ENCODE assay signal across 25 cellular contexts in genomic region chr5:54821445-54822330, GRCh38.
DNase-seq lines count a peak whose midpoint lies in the region; ATAC-seq, FAIRE-seq and TF ChIP-seq lines count a peak whose summit lies in the region.
"Had no signal": no experiment of that assay in that cellular context is flagged by ENCODE, and none has a peak within 500 bp of the region (broad histone marks: within the 10 kb centered on the region; RNA-seq: fewer than 3 reads in every experiment).

No MANE protein-coding gene starts in this region.

- peak overlapping the region; percentile 98 for H3K27ac ChIP-seq in IMR-90 (ENCODE audit: insufficient read depth, low read length)
- no peak overlapping the region for H3K27ac ChIP-seq in H1 (ENCODE audit: low read depth, low read length)
- H3K27ac ChIP-seq in lower lobe of right lung: no peak overlapping the region
- H3K27ac ChIP-seq: A549, heart right ventricle, thyroid gland had no signal

- no peaks in the 10 kb centered on the region for H3K9me3 Mint-ChIP-seq in mesothelial cell of epicardium
- H3K9me3 Mint-ChIP-seq: CD8-positive, alpha-beta T cell; stimulated activated naive CD8-positive, alpha-beta T cell treated with anti-CD3 and anti-CD28 coated beads, Interleukin-15, Interleukin-2, amounts not matched to agents 100 ng/mL and 50 ng/mL, for 24 hours had no signal

- H3K4me3 Mint-ChIP-seq in mesothelial cell of epicardium: no peak overlapping the region
- H3K4me3 Mint-ChIP-seq: activated CD8-positive, alpha-beta T cell treated with anti-CD3 and anti-CD28 coated beads, Interleukin-2, amount 10 ng/mL, durations not matched to agents 7 days and 5 days; CD8-positive, alpha-beta T cell; naive thymus-derived CD4-positive, alpha-beta T cell; stimulated activated naive CD8-positive, alpha-beta T cell treated with anti-CD3 and anti-CD28 coated beads, Interleukin-15, Interleukin-2, amounts not matched to agents 100 ng/mL and 50 ng/mL, for 24 hours had no signal

- TF ChIP-seq RAD21 in IMR-90 (IDR thresholded peaks at IDR 0.05; ENCODE audit: low read length): no peak
- TF ChIP-seq RAD21 in H1 (IDR thresholded peaks at IDR 0.05 in 1 of 2, conservative IDR thresholded peaks at IDR 0.05 in 1 of 2; ENCODE audit: low read depth in 2 of 2, low read length in 2 of 2): no peak

- H3K79me2 ChIP-seq in H1 (ENCODE audit: control insufficient read depth in 1 of 2, insufficient read depth in 2 of 2, low read length in 2 of 2): no peaks in the 10 kb centered on the region

- H2BK20ac ChIP-seq in IMR-90 (ENCODE audit: low read depth, low read length) (peak overlapping the region; percentile 99), H1 (ENCODE audit: low read length) (no peak overlapping the region)

- no peak for FAIRE-seq in H1 (lab: Jason Lieb, UNC)
- FAIRE-seq: A549, astrocyte, H54 had no signal

- H3K36me3 Mint-ChIP-seq in mesothelial cell of epicardium: no peaks in the 10 kb centered on the region
- H3K36me3 Mint-ChIP-seq: activated naive CD4-positive, alpha-beta T cell treated with anti-CD3 and anti-CD28 coated beads, Interleukin-2, amount 50 U/mL, for 72 hours; CD8-positive, alpha-beta T cell had no signal

- H2BK5ac ChIP-seq in IMR-90 (ENCODE audit: low read depth, low read length, poor library complexity, severe bottlenecking): peak overlapping the region; percentile 88
- no peak overlapping the region for H2BK5ac ChIP-seq in H1 (ENCODE audit: low read depth, low read length)

- H3K27ac Mint-ChIP-seq in mesothelial cell of epicardium: peak overlapping the region; percentile 4
- H3K27ac Mint-ChIP-seq: activated CD8-positive, alpha-beta T cell treated with anti-CD3 and anti-CD28 coated beads, Interleukin-2, amount 10 ng/mL, durations not matched to agents 7 days and 5 days; activated naive CD4-positive, alpha-beta T cell treated with anti-CD3 and anti-CD28 coated beads, Interleukin-2, amount 50 U/mL, for 72 hours; CD8-positive, alpha-beta T cell; naive thymus-derived CD4-positive, alpha-beta T cell; stimulated activated naive CD8-positive, alpha-beta T cell treated with anti-CD3 and anti-CD28 coated beads, Interleukin-15, Interleukin-2, amounts not matched to agents 100 ng/mL and 50 ng/mL, for 24 hours had no signal

- H3K9me3 ChIP-seq in IMR-90 (ENCODE audit: control insufficient read depth, insufficient read depth, low read length) (no peaks in the 10 kb centered on the region), H1 (ENCODE audit: insufficient read depth in 2 of 2, low read depth in 1 of 2, low read length in 1 of 2) (no peaks in the 10 kb centered on the region), lower lobe of right lung (no peaks in the 10 kb centered on the region)
- H3K9me3 ChIP-seq: A549, thyroid gland had no signal

- ATAC-seq in IMR-90 (ENCODE audit: low read depth): no peak; the same call in none of the 2 replicates
- ATAC-seq in GM21390 (IDR thresholded peaks at IDR 0.05; ENCODE audit: unreplicated experiment): no peak
- ATAC-seq in lower lobe of right lung: no peak
- ATAC-seq: A549; activated CD8-positive, alpha-beta T cell treated with anti-CD3 and anti-CD28 coated beads, Interleukin-2, amount 10 ng/mL, durations not matched to agents 7 days and 5 days; activated naive CD4-positive, alpha-beta T cell treated with anti-CD3 and anti-CD28 coated beads, Interleukin-2, amount 50 U/mL, for 72 hours; CD8-positive, alpha-beta T cell; heart right ventricle; naive thymus-derived CD4-positive, alpha-beta T cell; PC-3; Right ventricle myocardium inferior had no signal

- H3K4ac ChIP-seq in IMR-90 (ENCODE audit: low read depth, low read length): peak overlapping the region; percentile 99
- no peak overlapping the region for H3K4ac ChIP-seq in H1 (replicated peaks; ENCODE audit: insufficient read length, low read depth, low read length)

- H3K4me1 Mint-ChIP-seq in mesothelial cell of epicardium: peaks cover 14% of the 10 kb centered on the region
- H3K4me1 Mint-ChIP-seq: naive thymus-derived CD4-positive, alpha-beta T cell had no signal

- H3K4me2 ChIP-seq in IMR-90 (ENCODE audit: low read depth, low read length) (peak overlapping the region; percentile 58; the same call in 1 of the 2 replicates), H1 (ENCODE audit: insufficient read depth in 1 of 2, low read depth in 2 of 2, low read length in 2 of 2) (no peak overlapping the region; a peak in 1 of 4 replicates)
- H3K4me2 ChIP-seq: A549 had no signal

- peak overlapping the region; percentile 87 for H4K91ac ChIP-seq in IMR-90 (ENCODE audit: insufficient read depth, low read depth, low read length)
- H4K91ac ChIP-seq in H1 (replicated peaks; ENCODE audit: insufficient read length, low read length): no peak overlapping the region

- POLR2A ChIA-PET in IMR-90 (lab: Charles Lee; ENCODE audit: unreplicated experiment): interaction anchor here (0.5 to 0.7 kb wide), 2 partner anchors 77 to 316 kb away, joined by 3 read pairs; no protein-coding TSS in a partner anchor
- POLR2A ChIA-PET in H1 (lab: Charles Lee; ENCODE audit: partially characterized antibody): interaction anchor here (0.9 kb wide), 1 partner anchor 14 kb away, joined by 3 read pairs; no protein-coding TSS in a partner anchor

- TF ChIP-seq CTCF in AG10803 (conservative IDR thresholded peaks at IDR 0.05; ENCODE audit: low read length): no peak
- no peak for TF ChIP-seq CTCF in IMR-90 (conservative IDR thresholded peaks at IDR 0.05; ENCODE audit: low read depth, low read length)
- TF ChIP-seq CTCF in H1 (IDR thresholded peaks at IDR 0.05; ENCODE audit: control extremely low read depth in 1 of 3, insufficient read depth in 1 of 3, low read depth in 1 of 3, low read length in 3 of 3): no peak
- TF ChIP-seq CTCF in mesothelial cell of epicardium (IDR thresholded peaks at IDR 0.05; ENCODE audit: unreplicated experiment): no peak
- TF ChIP-seq CTCF in lower lobe of right lung (IDR thresholded peaks at IDR 0.05): no peak

- H2AK9ac ChIP-seq in IMR-90 (replicated peaks; ENCODE audit: low read depth, low read length, poor library complexity): peak overlapping the region; percentile 92

- H3K23me2 ChIP-seq in H1 (ENCODE audit: low read depth, low read length): no peaks in the 10 kb centered on the region

- H3K36me3 ChIP-seq in IMR-90 (ENCODE audit: control insufficient read depth, insufficient read depth, low read length) (no peaks in the 10 kb centered on the region), H1 (ENCODE audit: control insufficient read depth in 2 of 4, insufficient read depth in 4 of 4, low read length in 3 of 4) (no peaks in the 10 kb centered on the region), lower lobe of right lung (no peaks in the 10 kb centered on the region)
- H3K36me3 ChIP-seq: heart right ventricle, thyroid gland had no signal

- CTCF ChIA-PET in IMR-90 (lab: Yijun Ruan, JAX): interaction anchor here (0.8 kb wide), 1 partner anchor 11 kb away, joined by 4 read pairs; no protein-coding TSS in a partner anchor
- CTCF ChIA-PET in H1 (lab: Charles Lee; ENCODE audit: partially characterized antibody): interaction anchor here (0.8 to 1.4 kb wide), 6 partner anchors 12 to 118 kb away, joined by 3 to 5 read pairs (median 4); no protein-coding TSS in a partner anchor

- H3K9ac ChIP-seq in IMR-90 (ENCODE audit: low read depth, low read length): peak overlapping the region; percentile 80
- H3K9ac ChIP-seq in H1 (replicated peaks in 1 of 4; ENCODE audit: extremely low read depth in 1 of 4, low read depth in 3 of 4, low read length in 3 of 4): no peak overlapping the region

- H4K20me1 ChIP-seq in IMR-90 (ENCODE audit: insufficient read depth, low read length) (no peaks in the 10 kb centered on the region), H1 (replicated peaks in 1 of 2; ENCODE audit: control insufficient read depth in 1 of 2, insufficient read depth in 2 of 2, low read length in 2 of 2) (no peaks in the 10 kb centered on the region)

- peaks cover 0 to 6% of the 10 kb centered on the region in 2 experiments; a peak in 1 of 4 replicates for H3K79me1 ChIP-seq in IMR-90 (ENCODE audit: low read depth in 1 of 2, low read length in 2 of 2)
- H3K79me1 ChIP-seq in H1 (ENCODE audit: low read depth, low read length): no peaks in the 10 kb centered on the region

- H3K4me3 ChIP-seq in AG10803 (ENCODE audit: low read length) (no peak overlapping the region), IMR-90 (ENCODE audit: insufficient read depth, low read depth, low read length) (no peak overlapping the region), H1 (ENCODE audit: extremely low read depth in 1 of 4, insufficient read depth in 2 of 4, low read depth in 3 of 4, low read length in 4 of 4) (no peak overlapping the region), lower lobe of right lung (no peak overlapping the region)
- H3K4me3 ChIP-seq: A549, heart right ventricle, thyroid gland had no signal

- no peak overlapping the region for H2AFZ ChIP-seq in IMR-90 (replicated peaks; ENCODE audit: low read length, poor library complexity)
- peak overlapping the region; percentile 24; the same call in 1 of the 2 replicates for H2AFZ ChIP-seq in H1 (ENCODE audit: low read length)

- H2BK12ac ChIP-seq in H1 (ENCODE audit: low read depth, low read length): no peak overlapping the region

- dilution Hi-C loops in IMR-90 (cut with HindIII; ENCODE audit: low sequenced_read_pairs, unreplicated experiment): no loop called here

- H3K18ac ChIP-seq in IMR-90 (ENCODE audit: low read depth, low read length): peak overlapping the region; percentile 100
- H3K18ac ChIP-seq in H1 (ENCODE audit: extremely low read depth, low read length): no peak overlapping the region

- DNase-seq in AG10803 (ENCODE audit: low read depth) (peak; percentile 49), IMR-90 (peak; percentile 21), H1 (ENCODE audit: low read depth in 1 of 2, low spot score in 2 of 2) (no peak), mesothelial cell of epicardium (ENCODE audit: low spot score in 2 of 2, unreplicated experiment in 2 of 2) (no peak), mesenteric fat pad (ENCODE audit: low spot score) (no peak), NCI-H526 treated with DMSO at 0.1 percent for 48 hours (lab: John Stamatoyannopoulos, UW) (no peak), lower lobe of right lung (no peak)
- DNase-seq: activated CD8-positive, alpha-beta T cell treated with anti-CD3 and anti-CD28 coated beads, Interleukin-2, amount 10 ng/mL, durations not matched to agents 7 days and 5 days; CD8-positive, alpha-beta T cell; DMS 273 treated with DMSO at 0.1 percent for 48 hours; heart right ventricle; naive thymus-derived CD4-positive, alpha-beta T cell; NCI-H1436 treated with DMSO at 0.1 percent for 48 hours; NCI-H446; NCI-H82; nucleus accumbens; PC-3; thyroid gland had no signal

- peak overlapping the region; percentile 96 for H3K14ac ChIP-seq in IMR-90 (replicated peaks; ENCODE audit: low read depth, low read length)
- H3K14ac ChIP-seq in H1 (ENCODE audit: insufficient read length): no peak overlapping the region

- peaks cover 11% of the 10 kb centered on the region for H3K9me1 ChIP-seq in IMR-90 (ENCODE audit: insufficient read depth, low read length)

- no peaks in the 10 kb centered on the region for H3K27me3 Mint-ChIP-seq in mesothelial cell of epicardium (ENCODE audit: low read depth)
- H3K27me3 Mint-ChIP-seq: stimulated activated naive CD8-positive, alpha-beta T cell treated with anti-CD3 and anti-CD28 coated beads, Interleukin-15, Interleukin-2, amounts not matched to agents 100 ng/mL and 50 ng/mL, for 24 hours had no signal

- H2BK120ac ChIP-seq in IMR-90 (ENCODE audit: low read depth, low read length) (peak overlapping the region; percentile 99), H1 (replicated peaks; ENCODE audit: low read depth, low read length) (no peak overlapping the region)

- in situ Hi-C loops in IMR-90 (cut with MboI; ENCODE audit: low sequenced_read_pairs): no loop called here

- no TSS peak for BruUV-seq in IMR-90 (replicated peaks; lab: Mats Ljungman, UMichigan)

- H3K23ac ChIP-seq in IMR-90 (ENCODE audit: low read depth, low read length) (peak overlapping the region; percentile 93; the same call in 1 of the 2 replicates), H1 (ENCODE audit: insufficient read length) (no peak overlapping the region)

- H3K4me1 ChIP-seq in IMR-90 (ENCODE audit: control insufficient read depth, insufficient read depth, low read length): peaks cover 27% of the 10 kb centered on the region
- H3K4me1 ChIP-seq in H1 (replicated peaks in 1 of 4; ENCODE audit: control insufficient read depth in 3 of 4, insufficient read depth in 4 of 4, low read length in 3 of 4): no peaks in the 10 kb centered on the region
- H3K4me1 ChIP-seq in lower lobe of right lung: no peaks in the 10 kb centered on the region
- H3K4me1 ChIP-seq: A549, thyroid gland had no signal

- H2BK15ac ChIP-seq in IMR-90 (ENCODE audit: low read depth, low read length): peak overlapping the region; percentile 88
- no peak overlapping the region for H2BK15ac ChIP-seq in H1 (ENCODE audit: low read length)

- H3K27me3 ChIP-seq in IMR-90 (ENCODE audit: control insufficient read depth, insufficient read depth, low read length) (no peaks in the 10 kb centered on the region), H1 (replicated peaks in 1 of 4; ENCODE audit: control insufficient read depth in 3 of 4, extremely low read depth in 1 of 4, insufficient read depth in 3 of 4, low read length in 3 of 4) (no peaks in the 10 kb centered on the region), lower lobe of right lung (ENCODE audit: low read depth) (no peaks in the 10 kb centered on the region)
- H3K27me3 ChIP-seq: heart right ventricle, thyroid gland had no signal

- H3K56ac ChIP-seq in IMR-90 (ENCODE audit: extremely low read depth, insufficient read depth, low read length) (no peak overlapping the region), H1 (replicated peaks; ENCODE audit: insufficient read length, low read depth, low read length) (no peak overlapping the region)

- intact Hi-C loops in IMR-90 (cut with micrococcal nuclease) (loop anchor here (2.0 kb wide), 1 partner anchor 15 kb away; no protein-coding TSS in a partner anchor), lower lobe of right lung (cut with DNase I) (no loop called here)

- H4K8ac ChIP-seq in IMR-90 (ENCODE audit: low read depth in 2 of 2, low read length in 2 of 2) (peak overlapping the region; percentile 67 to 94), H1 (ENCODE audit: extremely low read depth, insufficient read depth, low read length) (no peak overlapping the region)

- TF ChIP-seq POLR2A in IMR-90 (IDR thresholded peaks at IDR 0.05; ENCODE audit: low read depth, low read length) (no peak), H1 (IDR thresholded peaks at IDR 0.05; ENCODE audit: control extremely low read depth in 1 of 2, low read depth in 2 of 2, low read length in 2 of 2) (no peak)

- H4K5ac ChIP-seq in IMR-90 (ENCODE audit: low read depth, low read length): peak overlapping the region; percentile 99
- no peak overlapping the region for H4K5ac ChIP-seq in H1 (ENCODE audit: insufficient read length, low read depth, low read length)

- H2AK5ac ChIP-seq in IMR-90 (ENCODE audit: low read depth, low read length) (peak overlapping the region; percentile 92), H1 (ENCODE audit: low read depth, low read length) (peak overlapping the region; percentile 53; the same call in 1 of the 2 replicates)

- no peak for TF ChIP-seq EP300 in H1 (IDR thresholded peaks at IDR 0.05; ENCODE audit: borderline replicate concordance in 1 of 2, low read depth in 2 of 2, low read length in 2 of 2)

- WGBS in IMR-90 (ENCODE audit: extremely low coverage in 2 of 2, insufficient read length in 1 of 2), 2 experiments: 50% methylated on average over 1 of the region's 4 CpGs; no CpG with 5 or more reads in 1 of the 2 experiments
- WGBS in H1 (ENCODE audit: extremely low coverage in 1 of 2, insufficient coverage in 1 of 2, insufficient read length in 1 of 2, insufficient replicate concordance in 2 of 2, low coverage in 1 of 2, low lambda C conversion rate in 2 of 2, missing lambda C conversion rate in 1 of 2), 2 experiments: 91% methylated on average over 4 of the region's 4 CpGs; no CpG with 5 or more reads in 1 of the 2 experiments

Comparison
In these comparisons a context has a peak if more than half of its experiments do, and no peak if none do; other contexts are left out.
1. DNase-seq: peak in AG10803 (single experiment) and IMR-90 (single experiment); none in H1 (0 of 2), mesothelial cell of epicardium (0 of 2), mesenteric fat pad (single experiment), NCI-H526 treated with DMSO at 0.1 percent for 48 hours (single experiment) and lower lobe of right lung (single experiment).